Comparison of ENCODE assay signal across 17 cellular contexts in genomic region chr22:20889025-20889704, GRCh38. TPM values are rescaled to one million over a fixed set of nuclear protein-coding genes. Genes with fewer than 3 reads are reported as not detected.
DNase-seq lines count a peak whose midpoint lies in the region; ATAC-seq, FAIRE-seq and TF ChIP-seq lines count a peak whose summit lies in the region.
"Had no signal": no experiment of that assay in that cellular context is flagged by ENCODE, and none has a peak within 500 bp of the region (broad histone marks: within the 10 kb centered on the region; RNA-seq: fewer than 3 reads in every experiment).

No MANE protein-coding gene starts in this region.

- no peaks in the 10 kb centered on the region for H3K9me3 ChIP-seq in breast epithelium
- H3K9me3 ChIP-seq in K562 (replicated peaks; ENCODE audit: control insufficient read depth, insufficient read depth, low read depth, low read length): no peaks in the 10 kb centered on the region
- H3K9me3 ChIP-seq in liver (ENCODE audit: control insufficient read depth in 4 of 4, low read length in 3 of 4): no peaks in the 10 kb centered on the region
- H3K9me3 ChIP-seq: BE2C had no signal

- TF ChIP-seq RAD21 in K562 (CRISPR knock-in tag; conservative IDR thresholded peaks at IDR 0.05 in 1 of 2, IDR thresholded peaks at IDR 0.05 in 1 of 2) (no peak), liver (IDR thresholded peaks at IDR 0.05) (peak in 1 of 2 donors; percentile 40)

- intact Hi-C loops in MCF 10A (cut with micrococcal nuclease): loop anchor here (5.0 kb wide), 1 partner anchor 113 kb away; the partner anchor contains the start of gene THAP7
- intact Hi-C loops in breast epithelium (cut with DNase I; ENCODE audit: low total_unique reads): no loop called here
- intact Hi-C loops in K562 (cut with micrococcal nuclease): loop anchor here (5.0 kb wide), 1 partner anchor 183 kb away; no protein-coding TSS in a partner anchor

- H4K20me1 ChIP-seq in K562 (replicated peaks; ENCODE audit: control insufficient read depth, insufficient read depth, low read length): no peaks in the 10 kb centered on the region; the same call in 1 of the 2 replicates

- H3K36me3 ChIP-seq in breast epithelium (no peaks in the 10 kb centered on the region), K562 (ENCODE audit: control insufficient read depth, insufficient read depth, low read length) (peaks cover 52% of the 10 kb centered on the region), liver (ENCODE audit: control insufficient read depth in 4 of 4, insufficient read depth in 3 of 4, low read depth in 1 of 4, low read length in 3 of 4) (peaks cover 5 to 20% (median 12%) of the 10 kb centered on the region in 4 donors)

- no peaks in the 10 kb centered on the region for H3K9me1 ChIP-seq in K562 (ENCODE audit: control insufficient read depth, insufficient read depth, low read length)

- H3K4me3 Mint-ChIP-seq in MCF 10A (ENCODE audit: unreplicated experiment): no peak overlapping the region
- no peak overlapping the region for H3K4me3 Mint-ChIP-seq in natural killer cell treated with Interleukin-12 subunit alpha and Interleukin-12 subunit beta and Interleukin-15 and Interleukin-18, amount 100 ng/mL, for 72 hours
- H3K4me3 Mint-ChIP-seq: CD8-positive, alpha-beta T cell; GM23338 had no signal

- no peak overlapping the region for H3K27ac Mint-ChIP-seq in MCF 10A (ENCODE audit: low read depth, unreplicated experiment)
- no peak overlapping the region for H3K27ac Mint-ChIP-seq in natural killer cell treated with Interleukin-12 subunit alpha and Interleukin-12 subunit beta and Interleukin-15 and Interleukin-18, amount 100 ng/mL, for 72 hours
- H3K27ac Mint-ChIP-seq: CD8-positive, alpha-beta T cell; GM23338 had no signal

- H3K27me3 ChIP-seq in breast epithelium (no peaks in the 10 kb centered on the region), K562 (ENCODE audit: control insufficient read depth in 2 of 2, insufficient read depth in 2 of 2, low read length in 2 of 2) (no peaks in the 10 kb centered on the region), liver (ENCODE audit: control insufficient read depth in 4 of 4, insufficient read depth in 4 of 4, low read length in 3 of 4) (no peaks in the 10 kb centered on the region)
- H3K27me3 ChIP-seq: BE2C had no signal

- BruUV-seq in MCF 10A (replicated peaks; lab: Mats Ljungman, UMichigan): TSS peak; percentile 37
- TSS peak; percentile 35 for BruUV-seq in K562 (replicated peaks; lab: Mats Ljungman, UMichigan)

- no peaks in the 10 kb centered on the region for H3K79me2 ChIP-seq in K562 (ENCODE audit: control insufficient read depth, insufficient read depth, low read length)

- FAIRE-seq in K562 (lab: Jason Lieb, UNC): no peak
- FAIRE-seq: GM18507 had no signal

- no peak for TF ChIP-seq EP300 in K562 (IDR thresholded peaks at IDR 0.05; ENCODE audit: low read length)

- no peak overlapping the region for H3K4me2 ChIP-seq in K562 (ENCODE audit: insufficient read depth, low read length)
- H3K4me2 ChIP-seq: GM23338 had no signal

- H3K9ac ChIP-seq in K562 (ENCODE audit: insufficient read depth in 1 of 2, low read depth in 2 of 2, low read length in 2 of 2) (no peak overlapping the region), liver (ENCODE audit: low read depth in 1 of 2, low read length in 2 of 2) (no peak overlapping the region)

- no peak for DNase-seq in MCF 10A (ENCODE audit: unreplicated experiment)
- no peak for DNase-seq in breast epithelium (ENCODE audit: low spot score in 2 of 2)
- DNase-seq in K562 (ENCODE audit: extremely low read depth in 1 of 4, low spot score in 3 of 4): peak in 2 of 4 experiments; percentile 41 to 44
- no peak for DNase-seq in 8988T
- no peak for DNase-seq in NCI-H82 (lab: John Stamatoyannopoulos, UW)
- no peak for DNase-seq in natural killer cell treated with Interleukin-12 subunit alpha and Interleukin-12 subunit beta and Interleukin-15 and Interleukin-18, amount 100 ng/mL, for 72 hours (ENCODE audit: low spot score)
- DNase-seq: BE2C; CD8-positive, alpha-beta T cell; COR-L47; DMS53; GF-D8; H7; KG1 had no signal

- H3K27ac ChIP-seq in breast epithelium: no peak overlapping the region
- H3K27ac ChIP-seq in K562 (ENCODE audit: extremely low read depth, low read depth, low read length): no peak overlapping the region
- peak overlapping the region; percentile 3 to 71 for H3K27ac ChIP-seq in liver (ENCODE audit: low read depth in 1 of 2, low read length in 2 of 2)
- H3K27ac ChIP-seq: C4-2B had no signal

- POLR2A ChIA-PET in MCF 10A (lab: Yijun Ruan, JAX): interaction anchor here (1.9 kb wide), 1 partner anchor 15 kb away, joined by 6 read pairs; no protein-coding TSS in a partner anchor
- POLR2A ChIA-PET in K562 (lab: Yijun Ruan, JAX): interaction anchor here (0.6 to 6.1 kb wide), 13 partner anchors 8 to 295 kb away, joined by 3 to 68 read pairs (median 4); partner anchors contain the start of genes LZTR1 and P2RX6

- TF ChIP-seq POLR2A in breast epithelium (IDR thresholded peaks at IDR 0.05): no peak
- no peak; the same call in 1 of the 2 replicates for TF ChIP-seq POLR2A in K562 (conservative IDR thresholded peaks at IDR 0.05)

- H3K9me3 Mint-ChIP-seq in MCF 10A (ENCODE audit: unreplicated experiment): no peaks in the 10 kb centered on the region
- H3K9me3 Mint-ChIP-seq in natural killer cell treated with Interleukin-12 subunit alpha and Interleukin-12 subunit beta and Interleukin-15 and Interleukin-18, amount 100 ng/mL, for 72 hours: no peaks in the 10 kb centered on the region
- H3K9me3 Mint-ChIP-seq: CD8-positive, alpha-beta T cell; GM23338 had no signal

- no peaks in the 10 kb centered on the region for H3K27me3 Mint-ChIP-seq in MCF 10A (ENCODE audit: insufficient read depth, unreplicated experiment)
- H3K27me3 Mint-ChIP-seq in natural killer cell treated with Interleukin-12 subunit alpha and Interleukin-12 subunit beta and Interleukin-15 and Interleukin-18, amount 100 ng/mL, for 72 hours: no peaks in the 10 kb centered on the region

- TF ChIP-seq CTCF in MCF 10A (IDR thresholded peaks at IDR 0.05; ENCODE audit: unreplicated experiment) (no peak), breast epithelium (IDR thresholded peaks at IDR 0.05) (no peak), K562 (IDR thresholded peaks at IDR 0.05 in 2 of 3, conservative IDR thresholded peaks at IDR 0.05 in 1 of 3; ENCODE audit: insufficient read depth in 2 of 3, low read depth in 1 of 3, low read length in 3 of 3) (no peak), liver (IDR thresholded peaks at IDR 0.05; ENCODE audit: low read depth, low read length, missing input control) (no peak)

- WGBS in K562 (ENCODE audit: insufficient coverage, low coverage, missing lambda C conversion rate): 68% methylated on average over 6 of the region's 6 CpGs
- 77% methylated on average over 6 of the region's 6 CpGs for WGBS in liver

- in situ Hi-C loops in K562 (cut with MboI): no loop called here

- H3K4me1 ChIP-seq in breast epithelium (no peaks in the 10 kb centered on the region), K562 (replicated peaks in 1 of 2; ENCODE audit: control insufficient read depth in 2 of 2, insufficient read depth in 2 of 2, low read length in 2 of 2) (peaks cover 12 to 14% of the 10 kb centered on the region in 2 experiments), liver (ENCODE audit: control insufficient read depth in 4 of 4, insufficient read depth in 4 of 4, low read length in 3 of 4) (peaks cover 6 to 34% (median 31%) of the 10 kb centered on the region in 4 donors)

- CTCF ChIA-PET in MCF 10A (lab: Yijun Ruan, JAX): interaction anchor here (0.6 to 1.6 kb wide), 4 partner anchors 15 to 110 kb away, joined by 3 to 6 read pairs (median 4); partner anchors contain the start of gene CRKL
- CTCF ChIA-PET in K562 (lab: Yijun Ruan, JAX; ENCODE audit: low intra/inter-chr PET ratio): interaction anchor here (0.6 kb wide), 1 partner anchor 80 kb away, joined by 4 read pairs; no protein-coding TSS in a partner anchor

- no peak overlapping the region for H3K4me3 ChIP-seq in breast epithelium
- H3K4me3 ChIP-seq in K562: no peak overlapping the region
- no peak overlapping the region for H3K4me3 ChIP-seq in liver (ENCODE audit: low read depth in 1 of 3, low read length in 3 of 3)
- H3K4me3 ChIP-seq: GM23338 had no signal

- H3K4me1 Mint-ChIP-seq in MCF 10A (ENCODE audit: insufficient read depth, unreplicated experiment): peaks cover 10% of the 10 kb centered on the region
- peaks cover 0 to 14% of the 10 kb centered on the region in 2 donors for H3K4me1 Mint-ChIP-seq in natural killer cell treated with Interleukin-12 subunit alpha and Interleukin-12 subunit beta and Interleukin-15 and Interleukin-18, amount 100 ng/mL, for 72 hours (ENCODE audit: low read depth in 2 of 2)
- H3K4me1 Mint-ChIP-seq: GM23338 had no signal

- H3K36me3 Mint-ChIP-seq in MCF 10A (ENCODE audit: insufficient read depth, unreplicated experiment): peaks cover 36% of the 10 kb centered on the region
- peaks cover 13% of the 10 kb centered on the region for H3K36me3 Mint-ChIP-seq in natural killer cell treated with Interleukin-12 subunit alpha and Interleukin-12 subunit beta and Interleukin-15 and Interleukin-18, amount 100 ng/mL, for 72 hours

- no peak for ATAC-seq in K562
- ATAC-seq in natural killer cell treated with Interleukin-12 subunit alpha and Interleukin-12 subunit beta and Interleukin-15 and Interleukin-18, amount 100 ng/mL, for 72 hours: no peak
- ATAC-seq: CD8-positive, alpha-beta T cell; GM23338 had no signal

- H2AFZ ChIP-seq in K562 (ENCODE audit: low read depth, low read length): no peak overlapping the region
- H2AFZ ChIP-seq: GM23338 had no signal

RNA-seq across cellular contexts. Expression of gene CRKL, which starts 28.0 kb away (rescaled TPM):
- 74.0 and 76.1 TPM in 2 replicates for total RNA-seq in MCF 10A (2022)
- 10 to 100 TPM; 36.8 to 46.5 (median 42.3) TPM for total RNA-seq in breast epithelium
- total RNA-seq in K562 (2011; cell fraction: chromatin; rRNA removed; ENCODE audit: low replicate concordance): 251 and 271 TPM in 2 replicates
- total RNA-seq in K562 (2011; cell fraction: nucleolus; rRNA removed): 179 and 190 TPM in 2 replicates
- total RNA-seq in K562 (2011; cell fraction: nucleoplasm; rRNA removed): 236 and 257 TPM in 2 replicates
- 105 and 144 TPM in 2 replicates for total RNA-seq in K562 (2014; rRNA removed)
- total RNA-seq in K562 (2014; rRNA removed; fragmentation: Illumina TruSeq; extraction: Trizol): 138 and 141 TPM in 2 replicates
- 124 and 128 TPM in 2 replicates for total RNA-seq in K562 (2015; rRNA removed; fragmentation: Illumina TruSeq; extraction: Trizol)
- 263 and 267 TPM in 2 replicates for total RNA-seq in K562 (2021)
- 135 and 196 TPM in 2 replicates for polyA plus RNA-seq in K562 (2011; rRNA removed)
- 111 and 189 TPM in 2 replicates for polyA plus RNA-seq in K562 (2011; cell fraction: cytosol; rRNA removed)
- 90.3 and 116 TPM in 2 replicates for polyA plus RNA-seq in K562 (2011; cell fraction: nucleus; rRNA removed)
- polyA plus RNA-seq in K562 (2012): 90.4 and 122 TPM in 2 replicates
- polyA plus RNA-seq in K562 (2014; fragmentation: Illumina TruSeq; extraction: Trizol): 144 and 156 TPM in 2 replicates
- 100 to 1,000 TPM; 100 to 105 TPM for polyA plus RNA-seq in K562 (2014; fragmentation: Nextera tagmentation; extraction: Ambion mirVana)
- polyA plus RNA-seq in K562 (2014; rRNA removed): 114 and 124 TPM in 2 replicates
- polyA minus RNA-seq in K562 (2011; rRNA and poly(A)+ RNA removed): 219 and 267 TPM in 2 replicates
- 166 and 232 TPM in 2 replicates for polyA minus RNA-seq in K562 (2011; cell fraction: cytosol; rRNA and poly(A)+ RNA removed)
- polyA minus RNA-seq in K562 (2011; cell fraction: nucleus; rRNA and poly(A)+ RNA removed): 39.9 and 84.6 TPM in 2 replicates
- total RNA-seq in liver: 10 to 100 TPM; 30.0 to 45.5 TPM
- 10 to 100 TPM; 12.0 to 15.2 TPM for polyA plus RNA-seq in liver
- 100 to 1,000 TPM in 1 of 2 donors, 10 to 100 TPM in 1; 78.4 to 105 TPM for total RNA-seq in natural killer cell treated with Interleukin-12 subunit alpha and Interleukin-12 subunit beta and Interleukin-15 and Interleukin-18, amount 100 ng/mL, for 72 hours

RNA-seq across cellular contexts. Expression of gene SNAP29, which starts 30.4 kb away (rescaled TPM):
- total RNA-seq in MCF 10A (2022) (28.7 and 39.0 TPM in 2 replicates), breast epithelium (10 to 100 TPM; 17.7 to 28.2 (median 22.5) TPM), K562 (2014; rRNA removed) (71.4 and 89.3 TPM in 2 replicates), K562 (2014; rRNA removed; fragmentation: Illumina TruSeq; extraction: Trizol) (58.1 and 64.4 TPM in 2 replicates), K562 (2015; rRNA removed; fragmentation: Illumina TruSeq; extraction: Trizol) (70.6 and 75.9 TPM in 2 replicates), K562 (2021) (122 and 123 TPM in 2 replicates), liver (10 to 100 TPM; 10.5 to 13.2 TPM)
- total RNA-seq in K562 (2011; cell fraction: chromatin; rRNA removed; ENCODE audit: low replicate concordance): 63.6 and 66.4 TPM in 2 replicates
- total RNA-seq in K562 (2011; cell fraction: nucleolus; rRNA removed): 39.3 and 45.4 TPM in 2 replicates
- total RNA-seq in K562 (2011; cell fraction: nucleoplasm; rRNA removed): 59.8 and 84.4 TPM in 2 replicates
- polyA plus RNA-seq in K562 (2011; rRNA removed) (187 and 200 TPM in 2 replicates), K562 (2014; fragmentation: Illumina TruSeq; extraction: Trizol) (181 and 250 TPM in 2 replicates), K562 (2014; fragmentation: Nextera tagmentation; extraction: Ambion mirVana) (10 to 100 TPM; 19.5 to 22.8 TPM), K562 (2014; rRNA removed) (136 and 161 TPM in 2 replicates), liver (10 to 100 TPM; 19.3 to 26.2 TPM)
- 97.0 and 115 TPM in 2 replicates for polyA plus RNA-seq in K562 (2011; cell fraction: cytosol; rRNA removed)
- 51.6 and 70.0 TPM in 2 replicates for polyA plus RNA-seq in K562 (2011; cell fraction: nucleus; rRNA removed)
- polyA plus RNA-seq in K562 (2012): 105 and 162 TPM in 2 replicates
- polyA minus RNA-seq in K562 (2011; rRNA and poly(A)+ RNA removed): 89.0 and 94.5 TPM in 2 replicates
- 44.9 and 53.1 TPM in 2 replicates for polyA minus RNA-seq in K562 (2011; cell fraction: cytosol; rRNA and poly(A)+ RNA removed)
- polyA minus RNA-seq in K562 (2011; cell fraction: nucleus; rRNA and poly(A)+ RNA removed): 14.3 and 25.0 TPM in 2 replicates
- 10 to 100 TPM; 23.2 to 29.2 TPM for total RNA-seq in natural killer cell treated with Interleukin-12 subunit alpha and Interleukin-12 subunit beta and Interleukin-15 and Interleukin-18, amount 100 ng/mL, for 72 hours

RNA-seq across cellular contexts. Expression of gene PI4KA, which starts 30.6 kb away (rescaled TPM):
- total RNA-seq in MCF 10A (2022) (39.0 and 41.3 TPM in 2 replicates), breast epithelium (100 to 1,000 TPM in 1 of 3 donors, 10 to 100 TPM in 2; 62.7 to 103 (median 73.5) TPM), K562 (2014; rRNA removed) (103 and 117 TPM in 2 replicates), K562 (2014; rRNA removed; fragmentation: Illumina TruSeq; extraction: Trizol) (62.3 and 63.7 TPM in 2 replicates), K562 (2015; rRNA removed; fragmentation: Illumina TruSeq; extraction: Trizol) (75.3 and 82.5 TPM in 2 replicates), K562 (2021) (173 and 187 TPM in 2 replicates), liver (10 to 100 TPM; 38.0 to 47.5 TPM)
- 856 and 1,421 TPM in 2 replicates for total RNA-seq in K562 (2011; cell fraction: chromatin; rRNA removed; ENCODE audit: low replicate concordance)
- 627 and 658 TPM in 2 replicates for total RNA-seq in K562 (2011; cell fraction: nucleolus; rRNA removed)
- total RNA-seq in K562 (2011; cell fraction: nucleoplasm; rRNA removed): 567 and 576 TPM in 2 replicates
- polyA plus RNA-seq in K562 (2011; rRNA removed) (84.7 and 128 TPM in 2 replicates), K562 (2014; fragmentation: Illumina TruSeq; extraction: Trizol) (124 and 127 TPM in 2 replicates), K562 (2014; fragmentation: Nextera tagmentation; extraction: Ambion mirVana) (10 to 100 TPM in 1 of 2 experiments, 1 to 10 TPM in 1; 7.3 to 11.1 TPM), K562 (2014; rRNA removed) (116 and 125 TPM in 2 replicates), liver (10 to 100 TPM; 19.4 to 34.5 TPM)
- polyA plus RNA-seq in K562 (2011; cell fraction: cytosol; rRNA removed): 76.2 and 84.4 TPM in 2 replicates
- polyA plus RNA-seq in K562 (2011; cell fraction: nucleus; rRNA removed): 448 and 556 TPM in 2 replicates
- 142 and 181 TPM in 2 replicates for polyA plus RNA-seq in K562 (2012)
- polyA minus RNA-seq in K562 (2011; rRNA and poly(A)+ RNA removed): 160 and 176 TPM in 2 replicates
- 98.9 and 161 TPM in 2 replicates for polyA minus RNA-seq in K562 (2011; cell fraction: cytosol; rRNA and poly(A)+ RNA removed)
- 188 and 253 TPM in 2 replicates for polyA minus RNA-seq in K562 (2011; cell fraction: nucleus; rRNA and poly(A)+ RNA removed)
- 100 to 1,000 TPM in 1 of 2 donors, 10 to 100 TPM in 1; 88.5 to 146 TPM for total RNA-seq in natural killer cell treated with Interleukin-12 subunit alpha and Interleukin-12 subunit beta and Interleukin-15 and Interleukin-18, amount 100 ng/mL, for 72 hours

Comparison
In these comparisons a context has a peak if more than half of its experiments do, and no peak if none do; other contexts are left out.
1. H3K27ac ChIP-seq: peak in liver (2 of 2); none in breast epithelium (0 of 2) and K562 (single experiment).